14 cellular contexts compared by ENCODE assay signal in the genomic region with DNA sequence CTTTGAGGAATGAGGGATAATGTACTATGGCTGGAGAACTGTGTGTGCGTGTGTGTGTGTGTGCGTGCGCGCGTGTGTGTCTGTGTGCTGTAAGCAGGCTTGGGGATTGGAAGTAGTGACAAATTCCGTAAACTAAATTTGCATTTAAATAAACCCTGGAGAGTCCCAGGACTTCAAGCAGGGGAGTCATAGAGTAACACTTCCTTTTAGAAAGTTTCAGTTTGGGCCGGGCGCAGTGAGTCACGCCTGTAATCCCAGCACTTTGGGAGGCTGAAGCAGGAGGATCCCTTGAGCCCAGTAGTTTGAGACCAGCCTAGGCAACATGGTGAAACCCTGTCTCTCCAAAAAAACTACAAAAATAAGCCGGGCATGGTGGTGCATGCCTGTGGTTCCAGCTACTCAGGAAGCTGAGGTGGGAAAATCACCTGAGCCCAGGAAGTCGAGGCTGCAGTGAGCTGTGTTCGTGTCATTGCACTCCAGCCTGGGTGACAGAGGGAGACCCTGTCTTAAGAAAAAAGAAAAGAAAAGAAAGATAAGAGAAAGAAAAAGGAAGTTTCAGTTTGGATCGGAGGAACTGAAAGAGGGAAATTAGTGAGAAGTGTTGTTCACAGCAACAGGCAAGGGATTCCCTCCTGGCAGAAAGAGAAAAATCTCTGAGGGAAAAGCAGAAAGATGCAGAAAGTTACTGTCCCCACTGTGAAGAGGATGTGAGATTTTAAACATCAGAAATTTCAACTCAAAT.
DNase-seq lines count a peak whose midpoint lies in the region; ATAC-seq and TF ChIP-seq lines count a peak whose summit lies in the region.
"Had no signal": no experiment of that assay in that cellular context is flagged by ENCODE, and none has a peak within 500 bp of the region (broad histone marks: within the 10 kb centered on the region; RNA-seq: fewer than 3 reads in every experiment).

No MANE protein-coding gene starts in this region.

- H3K4me1 ChIP-seq in DND-41 (ENCODE audit: insufficient read depth, low read length) (peaks cover 13% of the 10 kb centered on the region), NT2/D1 (ENCODE audit: insufficient read depth, insufficient read length) (no peaks in the 10 kb centered on the region)
- H3K4me1 ChIP-seq: left ventricle myocardium inferior had no signal

- H3K4me3 ChIP-seq in DND-41 (ENCODE audit: low read depth in 1 of 2, low read length in 2 of 2): no peak overlapping the region
- no peak overlapping the region for H3K4me3 ChIP-seq in NT2/D1 (ENCODE audit: insufficient read length, low read depth)
- H3K4me3 ChIP-seq: left ventricle myocardium inferior had no signal

- H3K79me2 ChIP-seq in DND-41 (ENCODE audit: insufficient read depth, low read length): no peaks in the 10 kb centered on the region

- CTCF ChIA-PET in activated CD8-positive, alpha-beta T cell treated with anti-CD3 and anti-CD28 coated beads for 36 hours (lab: Charles Lee): no interaction called here

- DNase-seq in DND-41: peak; percentile 11
- peak; percentile 71 for DNase-seq in NT2/D1 (ENCODE audit: low read depth, low spot score)
- no peak for DNase-seq in activated CD8-positive, alpha-beta memory T cell treated with anti-CD3 and anti-CD28 coated beads, Interleukin-2, amount 50 U/mL, for 48 hours
- no peak for DNase-seq in NCI-H146 treated with DMSO at 0.1 percent for 48 hours (lab: John Stamatoyannopoulos, UW; ENCODE audit: unreplicated experiment)
- no peak for DNase-seq in NCI-H1105 (lab: John Stamatoyannopoulos, UW)
- no peak for DNase-seq in activated CD8-positive, alpha-beta T cell treated with anti-CD3 and anti-CD28 coated beads for 36 hours
- DNase-seq: activated effector memory CD4-positive, alpha-beta T cell treated with anti-CD3 and anti-CD28 coated beads, Interleukin-2, amount 50 U/mL, for 16 hours; effector memory CD4-positive, alpha-beta T cell; left ventricle myocardium inferior; NCI-H1694; small intestine; T-cell had no signal

- H3K9me3 ChIP-seq in DND-41 (ENCODE audit: insufficient read depth, low read length, severe bottlenecking) (no peaks in the 10 kb centered on the region), NT2/D1 (ENCODE audit: insufficient read depth, low read length) (no peaks in the 10 kb centered on the region)
- H3K9me3 ChIP-seq: left ventricle myocardium inferior had no signal

- peak overlapping the region; percentile 15; the same call in 1 of the 2 replicates for H3K4me2 ChIP-seq in DND-41 (ENCODE audit: insufficient read depth, low read length)

- H3K27ac Mint-ChIP-seq in activated CD8-positive, alpha-beta T cell treated with anti-CD3 and anti-CD28 coated beads for 36 hours: no peak overlapping the region
- H3K27ac Mint-ChIP-seq: T-cell had no signal

- ATAC-seq in DND-41 (ENCODE audit: insufficient read depth, low read depth) (peak; percentile 37; the same call in 1 of the 3 replicates), GM19463 (IDR thresholded peaks at IDR 0.05; ENCODE audit: unreplicated experiment) (peak; percentile 86), HG02981 (IDR thresholded peaks at IDR 0.05; ENCODE audit: unreplicated experiment) (peak; percentile 68)
- ATAC-seq in activated CD8-positive, alpha-beta T cell treated with anti-CD3 and anti-CD28 coated beads for 36 hours: no peak
- ATAC-seq: T-cell had no signal

- H3K4me3 Mint-ChIP-seq in activated CD8-positive, alpha-beta T cell treated with anti-CD3 and anti-CD28 coated beads for 36 hours: no peak overlapping the region
- H3K4me3 Mint-ChIP-seq: T-cell had no signal

- no peaks in the 10 kb centered on the region for H3K27me3 Mint-ChIP-seq in activated CD8-positive, alpha-beta T cell treated with anti-CD3 and anti-CD28 coated beads for 36 hours

- 0 out of 2 replicates have a peak overlapping the region, but pooled peaks have one; percentile 5 for H2AFZ ChIP-seq in DND-41 (ENCODE audit: low read depth, low read length)

- no peaks in the 10 kb centered on the region for H4K20me1 ChIP-seq in DND-41 (ENCODE audit: insufficient read depth, low read length)

- no peak for TF ChIP-seq CTCF in DND-41 (IDR thresholded peaks at IDR 0.05; ENCODE audit: borderline replicate concordance, extremely low read depth, low read length, poor library complexity, severe bottlenecking)
- no peak for TF ChIP-seq CTCF in activated CD8-positive, alpha-beta T cell treated with anti-CD3 and anti-CD28 coated beads for 36 hours (IDR thresholded peaks at IDR 0.05)

- intact Hi-C loops in activated CD8-positive, alpha-beta T cell treated with anti-CD3 and anti-CD28 coated beads for 36 hours (cut with micrococcal nuclease): no loop called here

- H3K36me3 ChIP-seq in DND-41 (ENCODE audit: insufficient read depth, low read length) (no peaks in the 10 kb centered on the region), NT2/D1 (ENCODE audit: insufficient read depth, insufficient read length, low read length) (no peaks in the 10 kb centered on the region)
- H3K36me3 ChIP-seq: left ventricle myocardium inferior had no signal

- H3K9ac ChIP-seq in DND-41 (ENCODE audit: low read depth, low read length) (no peak overlapping the region), NT2/D1 (ENCODE audit: insufficient read length, low read depth) (no peak overlapping the region)

- no peaks in the 10 kb centered on the region for H3K4me1 Mint-ChIP-seq in activated CD8-positive, alpha-beta T cell treated with anti-CD3 and anti-CD28 coated beads for 36 hours (ENCODE audit: low read depth)
- H3K4me1 Mint-ChIP-seq: T-cell had no signal

- H3K36me3 Mint-ChIP-seq in activated CD8-positive, alpha-beta T cell treated with anti-CD3 and anti-CD28 coated beads for 36 hours (ENCODE audit: low read depth): no peaks in the 10 kb centered on the region
- H3K36me3 Mint-ChIP-seq: T-cell had no signal

- POLR2A ChIA-PET in activated CD8-positive, alpha-beta T cell treated with anti-CD3 and anti-CD28 coated beads for 36 hours (lab: Charles Lee): no interaction called here

- no peaks in the 10 kb centered on the region for H3K9me3 Mint-ChIP-seq in activated CD8-positive, alpha-beta T cell treated with anti-CD3 and anti-CD28 coated beads for 36 hours

- peak overlapping the region; percentile 18 for H3K27ac ChIP-seq in DND-41 (ENCODE audit: low read length)
- H3K27ac ChIP-seq: left ventricle myocardium inferior had no signal

- no peaks in the 10 kb centered on the region for H3K27me3 ChIP-seq in DND-41 (ENCODE audit: insufficient read depth, low read length, poor library complexity)
- no peaks in the 10 kb centered on the region for H3K27me3 ChIP-seq in NT2/D1 (ENCODE audit: insufficient read depth, insufficient read length)

Comparison
In these comparisons a context has a peak if more than half of its experiments do, and no peak if none do; other contexts are left out.
1. DNase-seq: peak in DND-41 (single experiment) and NT2/D1 (single experiment); none in activated CD8-positive, alpha-beta memory T cell treated with anti-CD3 and anti-CD28 coated beads, Interleukin-2, amount 50 U/mL, for 48 hours (single experiment), NCI-H146 treated with DMSO at 0.1 percent for 48 hours (single experiment), NCI-H1105 (single experiment) and activated CD8-positive, alpha-beta T cell treated with anti-CD3 and anti-CD28 coated beads for 36 hours (single experiment).